Comparison of ENCODE assay signal across 1 cellular context in genomic region chr15:67157779-67158366, GRCh38.
TF ChIP-seq lines count a peak whose summit lies in the region.

No MANE protein-coding gene starts in this region.

TF ChIP-seq in endothelial cell of umbilical vein, 7 proteins besides CTCF, POLR2A, EP300 and RAD21 (continued from another document):
- TF ChIP-seq, protein P1, sequence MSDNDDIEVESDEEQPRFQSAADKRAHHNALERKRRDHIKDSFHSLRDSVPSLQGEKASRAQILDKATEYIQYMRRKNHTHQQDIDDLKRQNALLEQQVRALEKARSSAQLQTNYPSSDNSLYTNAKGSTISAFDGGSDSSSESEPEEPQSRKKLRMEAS (IDR thresholded peaks at IDR 0.05; ENCODE audit: insufficient read depth, insufficient read length) = no peak
- TF ChIP-seq EZH2 (IDR thresholded peaks at IDR 0.05; ENCODE audit: borderline replicate concordance, low read depth, low read length, severe bottlenecking) = no peak
- TF ChIP-seq POLR2AphosphoS5 (IDR thresholded peaks at IDR 0.05; ENCODE audit: insufficient read depth, low read depth, low read length) = no peak
- TF ChIP-seq JUN (IDR thresholded peaks at IDR 0.05; ENCODE audit: borderline replicate concordance, insufficient read depth, insufficient read length, low read depth) = no peak
- TF ChIP-seq MYC (IDR thresholded peaks at IDR 0.05; ENCODE audit: low read depth, low read length) = no peak
